8 cellular contexts compared by ENCODE assay signal in the genomic region with DNA sequence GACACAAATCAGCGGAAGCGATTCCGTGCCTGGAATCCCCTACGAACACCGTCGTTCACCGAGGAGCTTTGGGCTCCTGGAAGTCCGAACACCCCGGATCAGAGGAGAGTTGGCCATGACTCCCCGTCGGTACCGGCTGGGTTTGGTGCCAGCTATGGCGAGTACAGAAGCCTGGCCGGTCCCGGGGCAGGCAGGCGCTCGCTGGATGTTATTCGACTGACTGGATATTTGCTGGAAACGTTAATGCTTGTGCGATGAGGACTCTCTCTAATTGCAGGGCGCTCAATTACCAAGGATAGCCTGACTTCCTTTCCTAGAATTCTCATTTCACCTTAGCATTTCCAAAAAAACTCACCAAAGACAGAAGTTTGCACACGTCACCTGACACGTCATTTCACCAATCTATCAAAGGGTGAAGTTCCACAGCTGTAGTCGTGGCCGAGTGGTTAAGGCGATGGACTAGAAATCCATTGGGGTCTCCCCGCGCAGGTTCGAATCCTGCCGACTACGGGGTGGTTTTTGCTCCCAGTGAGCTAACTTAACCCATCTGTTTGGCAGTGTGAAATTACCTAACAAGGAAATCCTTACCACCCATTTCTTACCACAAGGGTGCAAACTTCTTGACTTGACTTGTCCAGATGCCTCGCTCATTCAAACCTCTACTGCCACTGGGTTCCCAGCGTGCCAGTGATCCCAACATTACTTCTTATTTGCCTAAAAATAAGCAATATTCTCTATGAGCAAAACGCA. TPM values are rescaled to one million over a fixed set of nuclear protein-coding genes. Genes with fewer than 3 reads are reported as not detected.
A peak's percentile ranks its signal among the peaks of the same experiment; 100 is the strongest.
DNase-seq lines count a peak whose midpoint lies in the region; ATAC-seq and TF ChIP-seq lines count a peak whose summit lies in the region.

No MANE protein-coding gene starts in this region.

- H3K27ac Mint-ChIP-seq in CD8-positive, alpha-beta T cell: no peak overlapping the region

- H3K27me3 ChIP-seq in CD8-positive, alpha-beta T cell (ENCODE audit: insufficient read depth, low read length): peaks cover 22% of the 10 kb centered on the region
- peaks cover 14% of the 10 kb centered on the region for H3K27me3 ChIP-seq in iPS-18a (ENCODE audit: control insufficient read depth, insufficient read depth, low read length)

- no peak for TF ChIP-seq CTCF in CD8-positive, alpha-beta T cell (IDR thresholded peaks at IDR 0.05)

- H3K4me3 ChIP-seq in CD8-positive, alpha-beta T cell (ENCODE audit: low read depth, low read length): peak overlapping the region; percentile 17
- peak overlapping the region; percentile 87 for H3K4me3 ChIP-seq in iPS-18a (ENCODE audit: low read length)

- no peaks in the 10 kb centered on the region for H3K36me3 Mint-ChIP-seq in CD8-positive, alpha-beta T cell

- CTCF ChIA-PET in CD8-positive, alpha-beta T cell (lab: Charles Lee): no interaction called here

- H3K9me3 ChIP-seq in CD8-positive, alpha-beta T cell (ENCODE audit: low read length): no peaks in the 10 kb centered on the region
- no peaks in the 10 kb centered on the region for H3K9me3 ChIP-seq in iPS-18a (ENCODE audit: control insufficient read depth, low read depth, low read length)

- no peak for ATAC-seq in CD8-positive, alpha-beta T cell
- ATAC-seq in HG02588 (IDR thresholded peaks at IDR 0.05; ENCODE audit: unreplicated experiment): no peak

- no peak overlapping the region for H3K27ac ChIP-seq in CD8-positive, alpha-beta T cell (ENCODE audit: low read depth, low read length)
- H3K27ac ChIP-seq in iPS-18a (ENCODE audit: low read length): no peak overlapping the region

- H3K9ac ChIP-seq in iPS-18a (ENCODE audit: low read length): peak overlapping the region; percentile 44

- H3K9me3 Mint-ChIP-seq in CD8-positive, alpha-beta T cell: no peaks in the 10 kb centered on the region

- peaks cover 12% of the 10 kb centered on the region for H3K4me1 Mint-ChIP-seq in CD8-positive, alpha-beta T cell (ENCODE audit: low read depth)

- POLR2A ChIA-PET in CD8-positive, alpha-beta T cell (lab: Charles Lee): interaction anchor here (1.0 kb wide), 1 partner anchor 16 kb away, joined by 5 read pairs; no protein-coding TSS in a partner anchor

- peak in 2 of 7 experiments; percentile 27 to 54 for DNase-seq in CD8-positive, alpha-beta T cell
- DNase-seq in H4 (ENCODE audit: low spot score) (peak; percentile 84), amniotic stem cell (lab: John Stamatoyannopoulos, UW) (peak; percentile 70), NCI-H526 (lab: John Stamatoyannopoulos, UW) (no peak)
- peak; percentile 68 for DNase-seq in stimulated activated CD4-positive, alpha-beta T cell treated with anti-CD3 and anti-CD28 coated beads, Interleukin-12 subunit alpha, Interleukin-12 subunit beta, amount 100 ng/mL, for 4 hours

- peaks cover 38% of the 10 kb centered on the region for H3K27me3 Mint-ChIP-seq in CD8-positive, alpha-beta T cell (ENCODE audit: low read depth)

- intact Hi-C loops in CD8-positive, alpha-beta T cell (cut with DNase I, micrococcal nuclease): no loop called here

- peak overlapping the region; percentile 72 for H3K4me3 Mint-ChIP-seq in CD8-positive, alpha-beta T cell

- peaks cover 11% of the 10 kb centered on the region for H3K4me1 ChIP-seq in CD8-positive, alpha-beta T cell (ENCODE audit: insufficient read depth, low read length)
- H3K4me1 ChIP-seq in iPS-18a (ENCODE audit: control insufficient read depth, low read depth, low read length): no peaks in the 10 kb centered on the region

- no peaks in the 10 kb centered on the region for H3K36me3 ChIP-seq in CD8-positive, alpha-beta T cell (ENCODE audit: insufficient read depth, low read length)
- no peaks in the 10 kb centered on the region for H3K36me3 ChIP-seq in iPS-18a (ENCODE audit: control insufficient read depth, low read depth, low read length)

TF ChIP-seq in PFSK-1, 5 proteins besides CTCF, POLR2A, EP300 and RAD21:
- TF ChIP-seq POLR2AphosphoS5 (IDR thresholded peaks at IDR 0.05; ENCODE audit: low read depth, low read length): no peak
- TF ChIP-seq FOXP2 (optimal IDR thresholded peaks at IDR 0.05; ENCODE audit: borderline replicate concordance, extremely low read depth, extremely low read length, insufficient read depth): no peak
- peak; percentile 47; the same call in 1 of the 2 replicates for TF ChIP-seq TAF1 (IDR thresholded peaks at IDR 0.05; ENCODE audit: borderline replicate concordance, insufficient read depth, low read length)
TF ChIP-seq in PFSK-1: peak in this region for 1.

RNA-seq across cellular contexts. Expression of a gene that starts 22.7 kb away (rescaled TPM):
- 10 to 100 TPM; 31.8 to 32.9 TPM for total RNA-seq in CD8-positive, alpha-beta T cell
- 7.3 and 10.2 TPM in 2 replicates for total RNA-seq in H4 (2014; rRNA removed; shearing (Covaris generic))
- 1.2 TPM for polyA plus RNA-seq in PFSK-1 (2012; ENCODE audit: insufficient read length, low read depth)

Comparison
In these comparisons a context has a peak if more than half of its experiments do, and no peak if none do; other contexts are left out.
1. DNase-seq: peak in H4 (single experiment), amniotic stem cell (single experiment) and stimulated activated CD4-positive, alpha-beta T cell treated with anti-CD3 and anti-CD28 coated beads, Interleukin-12 subunit alpha, Interleukin-12 subunit beta, amount 100 ng/mL, for 4 hours (single experiment); none in NCI-H526 (0 of 2).